Comparison of ENCODE assay signal across 18 cellular contexts in the genomic region with DNA sequence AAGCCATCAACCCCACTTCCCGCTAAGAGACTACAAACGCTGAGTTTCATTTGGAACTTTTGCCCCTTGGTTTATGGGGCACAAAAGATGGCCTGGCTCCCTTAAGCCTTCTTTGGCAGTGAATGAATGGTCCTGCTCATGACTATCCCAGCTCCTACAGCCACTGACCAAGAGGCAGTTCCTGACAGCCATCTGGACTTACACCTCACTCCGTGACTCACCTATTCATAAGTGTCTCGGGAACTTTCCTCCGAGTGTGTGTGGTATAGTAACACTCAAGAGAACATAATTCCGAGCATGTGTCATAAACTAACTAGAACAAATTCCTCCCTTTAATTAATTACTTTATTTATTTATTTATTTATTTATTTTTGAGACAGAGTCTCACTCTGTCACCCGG. TPM values are rescaled to one million over a fixed set of nuclear protein-coding genes. Genes with fewer than 3 reads are reported as not detected.
DNase-seq lines count a peak whose midpoint lies in the region; TF ChIP-seq lines count a peak whose summit lies in the region.
"Had no signal": no experiment of that assay in that cellular context is flagged by ENCODE, and none has a peak within 500 bp of the region (broad histone marks: within the 10 kb centered on the region; RNA-seq: fewer than 3 reads in every experiment).

No MANE protein-coding gene starts in this region.

- H3K79me2 ChIP-seq in osteoblast (ENCODE audit: insufficient read depth, low read length), result no peaks in the 10 kb centered on the region

- no peak overlapping the region for H3K4me3 ChIP-seq in osteoblast (ENCODE audit: insufficient read depth, low read length)
- H3K4me3 ChIP-seq: ascending aorta, lower lobe of right lung, psoas muscle, SK-N-MC, stomach had no signal

- H3K9me3 ChIP-seq in osteoblast (ENCODE audit: low read depth, low read length), result no peaks in the 10 kb centered on the region
- H3K9me3 ChIP-seq: ascending aorta, lower lobe of right lung, psoas muscle, stomach had no signal

- no peaks in the 10 kb centered on the region for H3K27me3 ChIP-seq in osteoblast (ENCODE audit: insufficient read depth, low read length)
- H3K27me3 ChIP-seq: ascending aorta, stomach had no signal

- no peaks in the 10 kb centered on the region for H4K20me1 ChIP-seq in osteoblast (ENCODE audit: insufficient read depth, low read length)

- peak; percentile 96 for DNase-seq in ELR (ENCODE audit: low read depth)
- peak; percentile 86 for DNase-seq in RKO (ENCODE audit: low spot score)
- DNase-seq in epithelial cell of prostate (ENCODE audit: low read depth, low spot score), result peak; percentile 68
- DNase-seq in osteoblast (ENCODE audit: insufficient read length, low spot score, missing footprints), result peak; percentile 50
- no peak for DNase-seq in activated CD8-positive, alpha-beta memory T cell treated with anti-CD3 and anti-CD28 coated beads, Interleukin-2, amount 50 U/mL, for 48 hours
- DNase-seq in activated CD4-positive, alpha-beta T cell treated with anti-CD3 and anti-CD28 coated beads for 4 hours, result no peak
- no peak for DNase-seq in SKM-1 treated with dmso at 0.1 percent for 144 hours (lab: John Stamatoyannopoulos, UW; ENCODE audit: unreplicated experiment)
- DNase-seq in NCI-H82 (lab: John Stamatoyannopoulos, UW), result no peak
- DNase-seq: activated effector memory CD4-positive, alpha-beta T cell treated with Interleukin-2 at 50 U/mL for 16 hours; lower lobe of right lung; natural killer cell; NCI-H146; NCI-H345; psoas muscle; stomach had no signal

- H3K4me1 ChIP-seq in osteoblast (ENCODE audit: insufficient read depth, low read length), result peaks cover 7% of the 10 kb centered on the region
- H3K4me1 ChIP-seq: ascending aorta, lower lobe of right lung, psoas muscle, stomach had no signal

- no peak overlapping the region for H2AFZ ChIP-seq in osteoblast (ENCODE audit: low read length)

- H3K27ac ChIP-seq in epithelial cell of prostate (peak overlapping the region; percentile 17), osteoblast (ENCODE audit: low read depth, low read length) (no peak overlapping the region)
- H3K27ac ChIP-seq: ascending aorta, lower lobe of right lung, psoas muscle, SK-N-MC, stomach, VCaP had no signal

- no peak for TF ChIP-seq CTCF in osteoblast (IDR thresholded peaks at IDR 0.05; ENCODE audit: extremely low read depth, low read depth, low read length)

- no peak overlapping the region for H3K4me2 ChIP-seq in osteoblast (ENCODE audit: insufficient read depth, low read length)

- no peaks in the 10 kb centered on the region for H3K36me3 ChIP-seq in osteoblast (ENCODE audit: insufficient read depth, low read length)
- H3K36me3 ChIP-seq: ascending aorta, lower lobe of right lung, stomach had no signal

RNA-seq across cellular contexts. Expression of gene NUDT4, which starts 51.9 kb away (rescaled TPM):
- total RNA-seq in osteoblast, result 138 and 145 TPM in 2 replicates

Comparison
In these comparisons a context has a peak if more than half of its experiments do, and no peak if none do; other contexts are left out.
1. DNase-seq: peak in ELR (single experiment), RKO (single experiment), epithelial cell of prostate (single experiment) and osteoblast (single experiment); none in activated CD8-positive, alpha-beta memory T cell treated with anti-CD3 and anti-CD28 coated beads, Interleukin-2, amount 50 U/mL, for 48 hours (single experiment), activated CD4-positive, alpha-beta T cell treated with anti-CD3 and anti-CD28 coated beads for 4 hours (0 of 2), SKM-1 treated with dmso at 0.1 percent for 144 hours (single experiment) and NCI-H82 (single experiment).